In genomic region chr20:11438412-11438811, GRCh38 we compare ENCODE assay signal across 2 cellular contexts.
TF ChIP-seq lines count a peak whose summit lies in the region.

No MANE protein-coding gene starts in this region.

TF ChIP-seq in HCT116, 20 proteins besides CTCF, POLR2A, EP300 and RAD21:
- TF ChIP-seq ZBTB33 (IDR thresholded peaks at IDR 0.05; ENCODE audit: extremely low read depth, insufficient replicate concordance, low read length) (no peak), ELF1 (IDR thresholded peaks at IDR 0.05; ENCODE audit: borderline replicate concordance, low read depth) (no peak), POLR2AphosphoS5 (IDR thresholded peaks at IDR 0.05; ENCODE audit: low read depth, low read length) (no peak), FOSL1 (IDR thresholded peaks at IDR 0.05; ENCODE audit: low read depth) (no peak), ZFX (IDR thresholded peaks at IDR 0.05) (no peak), CEBPB (IDR thresholded peaks at IDR 0.05; ENCODE audit: low read depth) (no peak), CBX3 (IDR thresholded peaks at IDR 0.05; ENCODE audit: low read depth) (no peak), EGR1 (IDR thresholded peaks at IDR 0.05; ENCODE audit: low read depth) (no peak), EZH2phosphoT487 (IDR thresholded peaks at IDR 0.05; ENCODE audit: borderline replicate concordance) (no peak), TCF7L2 (IDR thresholded peaks at IDR 0.05; ENCODE audit: borderline replicate concordance, extremely low read depth, insufficient read depth, insufficient read length) (no peak), EZH2 (IDR thresholded peaks at IDR 0.05) (no peak), JUND (IDR thresholded peaks at IDR 0.05) (no peak)
- TF ChIP-seq, protein P1, sequence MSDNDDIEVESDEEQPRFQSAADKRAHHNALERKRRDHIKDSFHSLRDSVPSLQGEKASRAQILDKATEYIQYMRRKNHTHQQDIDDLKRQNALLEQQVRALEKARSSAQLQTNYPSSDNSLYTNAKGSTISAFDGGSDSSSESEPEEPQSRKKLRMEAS (IDR thresholded peaks at IDR 0.05), result no peak
- TF ChIP-seq, protein P2, sequence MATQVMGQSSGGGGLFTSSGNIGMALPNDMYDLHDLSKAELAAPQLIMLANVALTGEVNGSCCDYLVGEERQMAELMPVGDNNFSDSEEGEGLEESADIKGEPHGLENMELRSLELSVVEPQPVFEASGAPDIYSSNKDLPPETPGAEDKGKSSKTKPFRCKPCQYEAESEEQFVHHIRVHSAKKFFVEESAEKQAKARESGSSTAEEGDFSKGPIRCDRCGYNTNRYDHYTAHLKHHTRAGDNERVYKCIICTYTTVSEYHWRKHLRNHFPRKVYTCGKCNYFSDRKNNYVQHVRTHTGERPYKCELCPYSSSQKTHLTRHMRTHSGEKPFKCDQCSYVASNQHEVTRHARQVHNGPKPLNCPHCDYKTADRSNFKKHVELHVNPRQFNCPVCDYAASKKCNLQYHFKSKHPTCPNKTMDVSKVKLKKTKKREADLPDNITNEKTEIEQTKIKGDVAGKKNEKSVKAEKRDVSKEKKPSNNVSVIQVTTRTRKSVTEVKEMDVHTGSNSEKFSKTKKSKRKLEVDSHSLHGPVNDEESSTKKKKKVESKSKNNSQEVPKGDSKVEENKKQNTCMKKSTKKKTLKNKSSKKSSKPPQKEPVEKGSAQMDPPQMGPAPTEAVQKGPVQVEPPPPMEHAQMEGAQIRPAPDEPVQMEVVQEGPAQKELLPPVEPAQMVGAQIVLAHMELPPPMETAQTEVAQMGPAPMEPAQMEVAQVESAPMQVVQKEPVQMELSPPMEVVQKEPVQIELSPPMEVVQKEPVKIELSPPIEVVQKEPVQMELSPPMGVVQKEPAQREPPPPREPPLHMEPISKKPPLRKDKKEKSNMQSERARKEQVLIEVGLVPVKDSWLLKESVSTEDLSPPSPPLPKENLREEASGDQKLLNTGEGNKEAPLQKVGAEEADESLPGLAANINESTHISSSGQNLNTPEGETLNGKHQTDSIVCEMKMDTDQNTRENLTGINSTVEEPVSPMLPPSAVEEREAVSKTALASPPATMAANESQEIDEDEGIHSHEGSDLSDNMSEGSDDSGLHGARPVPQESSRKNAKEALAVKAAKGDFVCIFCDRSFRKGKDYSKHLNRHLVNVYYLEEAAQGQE (IDR thresholded peaks at IDR 0.05; ENCODE audit: low read depth), result no peak
TF ChIP-seq in HCT116: peak in this region for 0.

TF ChIP-seq in SK-N-SH, 30 proteins besides CTCF, POLR2A, EP300 and RAD21:
- TF ChIP-seq ELF1 (IDR thresholded peaks at IDR 0.05) (no peak), CHD2 (IDR thresholded peaks at IDR 0.05; ENCODE audit: low read length, partially characterized antibody) (no peak), MEF2A (IDR thresholded peaks at IDR 0.05; ENCODE audit: borderline replicate concordance, low read depth) (no peak), IRF3 (IDR thresholded peaks at IDR 0.05; ENCODE audit: low read depth, low read length) (no peak), JUND (IDR thresholded peaks at IDR 0.05) (no peak)
- TF ChIP-seq, protein P3, sequence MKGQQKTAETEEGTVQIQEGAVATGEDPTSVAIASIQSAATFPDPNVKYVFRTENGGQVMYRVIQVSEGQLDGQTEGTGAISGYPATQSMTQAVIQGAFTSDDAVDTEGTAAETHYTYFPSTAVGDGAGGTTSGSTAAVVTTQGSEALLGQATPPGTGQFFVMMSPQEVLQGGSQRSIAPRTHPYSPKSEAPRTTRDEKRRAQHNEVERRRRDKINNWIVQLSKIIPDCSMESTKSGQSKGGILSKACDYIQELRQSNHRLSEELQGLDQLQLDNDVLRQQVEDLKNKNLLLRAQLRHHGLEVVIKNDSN (IDR thresholded peaks at IDR 0.05; ENCODE audit: borderline replicate concordance, low read depth), result no peak
- TF ChIP-seq, protein P1 (IDR thresholded peaks at IDR 0.05; ENCODE audit: low read depth), result no peak
